In the genomic region with DNA sequence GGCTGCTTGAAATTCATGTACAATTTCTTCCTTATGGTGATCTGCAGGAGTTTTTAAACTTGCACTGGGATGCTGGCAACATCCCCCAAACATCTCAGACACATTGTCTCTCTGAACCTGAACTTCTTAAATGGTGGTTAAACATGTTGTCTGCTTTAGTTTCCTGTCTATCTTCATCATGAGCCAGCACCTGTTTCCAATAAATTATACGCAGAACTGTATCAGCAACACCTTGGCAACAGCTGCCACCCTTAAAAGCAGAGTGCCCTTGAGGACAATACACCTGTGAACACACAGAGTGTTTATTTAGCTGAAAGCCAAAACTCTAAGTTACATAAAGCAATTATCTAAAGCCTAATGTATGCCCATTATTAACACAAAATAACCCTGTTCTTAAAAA, we compare ENCODE assay signal across 20 cellular contexts.
DNase-seq lines count a peak whose midpoint lies in the region; ATAC-seq and TF ChIP-seq lines count a peak whose summit lies in the region.
"Had no signal": no experiment of that assay in that cellular context is flagged by ENCODE, and none has a peak within 500 bp of the region (broad histone marks: within the 10 kb centered on the region; RNA-seq: fewer than 3 reads in every experiment).

No MANE protein-coding gene starts in this region.

- no peak overlapping the region for H3K4me3 Mint-ChIP-seq in WTC11
- H3K4me3 Mint-ChIP-seq: memory B cell had no signal

- H3K9me3 ChIP-seq in Loucy (ENCODE audit: insufficient read depth, low read depth, low read length) (no peaks in the 10 kb centered on the region), left lung (no peaks in the 10 kb centered on the region)
- H3K9me3 ChIP-seq: psoas muscle had no signal

- peaks cover 17% of the 10 kb centered on the region for H3K9me3 Mint-ChIP-seq in WTC11

- peaks cover 12% of the 10 kb centered on the region for H3K36me3 Mint-ChIP-seq in WTC11
- H3K36me3 Mint-ChIP-seq: memory B cell had no signal

- H3K27me3 ChIP-seq in Loucy (ENCODE audit: insufficient read depth, low read length, poor library complexity, severe bottlenecking): no peaks in the 10 kb centered on the region
- no peaks in the 10 kb centered on the region for H3K27me3 ChIP-seq in left lung

- H3K4me3 ChIP-seq in Loucy (ENCODE audit: low read length, poor library complexity, severe bottlenecking) (peak overlapping the region; percentile 13), left lung (no peak overlapping the region)
- H3K4me3 ChIP-seq: psoas muscle, smooth muscle cell had no signal

- H3F3A ChIP-seq in Loucy (ENCODE audit: low read depth): no peaks in the 10 kb centered on the region

- CTCF ChIA-PET in WTC11 (lab: Charles Lee): no interaction called here

- no peak overlapping the region for H2AFZ ChIP-seq in Loucy (ENCODE audit: low read length)

- H3K4me1 Mint-ChIP-seq in WTC11: peaks cover 12% of the 10 kb centered on the region
- H3K4me1 Mint-ChIP-seq: memory B cell had no signal

- DNase-seq in NCI-H2081 (lab: John Stamatoyannopoulos, UW) (peak; percentile 78 to 95), NCI-H69 (lab: John Stamatoyannopoulos, UW) (peak; percentile 93), left lung (no peak), T-helper 9 cell (no peak), CD1c-positive myeloid dendritic cell (ENCODE audit: extremely low spot score) (no peak), WTC11 (ENCODE audit: low spot score) (no peak)
- no peak for DNase-seq in effector CD8-positive, alpha-beta T cell (lab: John Stamatoyannopoulos, UW)
- DNase-seq: activated CD4-positive, alpha-beta T cell treated with anti-CD3 and anti-CD28 coated beads for 4 hours; activated CD8-positive, alpha-beta memory T cell treated with anti-CD3 and anti-CD28 coated beads, Interleukin-2, amount 50 U/mL, for 48 hours; activated gamma-delta T cell; amniotic stem cell; central memory CD4-positive, alpha-beta T cell; GF-D8; KG1; NCI-H1694 treated with DMSO at 0.1 percent for 48 hours; OCI-M1; psoas muscle had no signal

- H3K4me2 ChIP-seq in Loucy (ENCODE audit: low read depth, low read length, poor library complexity, severe bottlenecking): peak overlapping the region; percentile 63
- H3K4me2 ChIP-seq: smooth muscle cell had no signal

- no peak overlapping the region for H3K9ac ChIP-seq in Loucy (ENCODE audit: low read depth, low read length, poor library complexity, severe bottlenecking)

- H3K4me1 ChIP-seq in Loucy (ENCODE audit: insufficient read depth, low read length, poor library complexity, severe bottlenecking) (peaks cover 60% of the 10 kb centered on the region), left lung (no peaks in the 10 kb centered on the region)
- H3K4me1 ChIP-seq: psoas muscle had no signal

- H3K27me3 Mint-ChIP-seq in WTC11 (ENCODE audit: low read depth): no peaks in the 10 kb centered on the region
- H3K27me3 Mint-ChIP-seq: memory B cell had no signal

- H3K27ac Mint-ChIP-seq in WTC11: no peak overlapping the region
- H3K27ac Mint-ChIP-seq: memory B cell had no signal

- POLR2A ChIA-PET in WTC11 (lab: Charles Lee): no interaction called here

- TF ChIP-seq CTCF in Loucy (conservative IDR thresholded peaks at IDR 0.05; ENCODE audit: low read length) (no peak), left lung (IDR thresholded peaks at IDR 0.05) (no peak), WTC11 (IDR thresholded peaks at IDR 0.05) (no peak)

- no peaks in the 10 kb centered on the region for H3K79me2 ChIP-seq in Loucy (ENCODE audit: insufficient read depth, low read length)

- peak; percentile 76 for ATAC-seq in left lung
- ATAC-seq in WTC11: no peak
- ATAC-seq: psoas muscle had no signal

- H3K9me2 ChIP-seq in Loucy (replicated peaks; ENCODE audit: low read depth, low read length): no peaks in the 10 kb centered on the region

- H3K27ac ChIP-seq in left lung: no peak overlapping the region
- H3K27ac ChIP-seq: psoas muscle had no signal

- intact Hi-C loops in left lung (cut with DNase I): no loop called here

- H4K20me1 ChIP-seq in Loucy (ENCODE audit: insufficient read depth, low read length, poor library complexity, severe bottlenecking): no peaks in the 10 kb centered on the region

- no peaks in the 10 kb centered on the region for H3K36me3 ChIP-seq in Loucy (ENCODE audit: insufficient read depth, low read length)
- H3K36me3 ChIP-seq in left lung: no peaks in the 10 kb centered on the region

TF ChIP-seq in WTC11, 78 proteins besides CTCF, POLR2A, EP300 and RAD21 (continues in another document):
- TF ChIP-seq, protein P1, sequence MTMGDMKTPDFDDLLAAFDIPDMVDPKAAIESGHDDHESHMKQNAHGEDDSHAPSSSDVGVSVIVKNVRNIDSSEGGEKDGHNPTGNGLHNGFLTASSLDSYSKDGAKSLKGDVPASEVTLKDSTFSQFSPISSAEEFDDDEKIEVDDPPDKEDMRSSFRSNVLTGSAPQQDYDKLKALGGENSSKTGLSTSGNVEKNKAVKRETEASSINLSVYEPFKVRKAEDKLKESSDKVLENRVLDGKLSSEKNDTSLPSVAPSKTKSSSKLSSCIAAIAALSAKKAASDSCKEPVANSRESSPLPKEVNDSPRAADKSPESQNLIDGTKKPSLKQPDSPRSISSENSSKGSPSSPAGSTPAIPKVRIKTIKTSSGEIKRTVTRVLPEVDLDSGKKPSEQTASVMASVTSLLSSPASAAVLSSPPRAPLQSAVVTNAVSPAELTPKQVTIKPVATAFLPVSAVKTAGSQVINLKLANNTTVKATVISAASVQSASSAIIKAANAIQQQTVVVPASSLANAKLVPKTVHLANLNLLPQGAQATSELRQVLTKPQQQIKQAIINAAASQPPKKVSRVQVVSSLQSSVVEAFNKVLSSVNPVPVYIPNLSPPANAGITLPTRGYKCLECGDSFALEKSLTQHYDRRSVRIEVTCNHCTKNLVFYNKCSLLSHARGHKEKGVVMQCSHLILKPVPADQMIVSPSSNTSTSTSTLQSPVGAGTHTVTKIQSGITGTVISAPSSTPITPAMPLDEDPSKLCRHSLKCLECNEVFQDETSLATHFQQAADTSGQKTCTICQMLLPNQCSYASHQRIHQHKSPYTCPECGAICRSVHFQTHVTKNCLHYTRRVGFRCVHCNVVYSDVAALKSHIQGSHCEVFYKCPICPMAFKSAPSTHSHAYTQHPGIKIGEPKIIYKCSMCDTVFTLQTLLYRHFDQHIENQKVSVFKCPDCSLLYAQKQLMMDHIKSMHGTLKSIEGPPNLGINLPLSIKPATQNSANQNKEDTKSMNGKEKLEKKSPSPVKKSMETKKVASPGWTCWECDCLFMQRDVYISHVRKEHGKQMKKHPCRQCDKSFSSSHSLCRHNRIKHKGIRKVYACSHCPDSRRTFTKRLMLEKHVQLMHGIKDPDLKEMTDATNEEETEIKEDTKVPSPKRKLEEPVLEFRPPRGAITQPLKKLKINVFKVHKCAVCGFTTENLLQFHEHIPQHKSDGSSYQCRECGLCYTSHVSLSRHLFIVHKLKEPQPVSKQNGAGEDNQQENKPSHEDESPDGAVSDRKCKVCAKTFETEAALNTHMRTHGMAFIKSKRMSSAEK (CRISPR knock-in tag; IDR thresholded peaks at IDR 0.05; ENCODE audit: borderline replicate concordance): no peak
- TF ChIP-seq FOXK1 (CRISPR knock-in tag; IDR thresholded peaks at IDR 0.05) (no peak), ZNF219 (CRISPR knock-in tag; IDR thresholded peaks at IDR 0.05; ENCODE audit: borderline replicate concordance) (no peak), IRF2 (CRISPR knock-in tag; IDR thresholded peaks at IDR 0.05; ENCODE audit: borderline replicate concordance, low read depth) (no peak), GABPB1 (CRISPR knock-in tag; IDR thresholded peaks at IDR 0.05) (no peak), ZNF416 (CRISPR knock-in tag; IDR thresholded peaks at IDR 0.05) (no peak), EMX1 (CRISPR knock-in tag; IDR thresholded peaks at IDR 0.05) (no peak), ZNF317 (CRISPR knock-in tag; IDR thresholded peaks at IDR 0.05; ENCODE audit: borderline replicate concordance, low read depth) (no peak), ZNF138 (CRISPR knock-in tag; conservative IDR thresholded peaks at IDR 0.05) (no peak), FOXJ3 (CRISPR knock-in tag; IDR thresholded peaks at IDR 0.05; ENCODE audit: borderline replicate concordance) (no peak), TP53 (CRISPR knock-in tag; IDR thresholded peaks at IDR 0.05) (no peak), CREM (CRISPR knock-in tag; IDR thresholded peaks at IDR 0.05) (no peak), NR2C2 (CRISPR knock-in tag; IDR thresholded peaks at IDR 0.05) (no peak), SMAD3 (CRISPR knock-in tag; IDR thresholded peaks at IDR 0.05; ENCODE audit: borderline replicate concordance) (no peak)
- TF ChIP-seq, protein P2, sequence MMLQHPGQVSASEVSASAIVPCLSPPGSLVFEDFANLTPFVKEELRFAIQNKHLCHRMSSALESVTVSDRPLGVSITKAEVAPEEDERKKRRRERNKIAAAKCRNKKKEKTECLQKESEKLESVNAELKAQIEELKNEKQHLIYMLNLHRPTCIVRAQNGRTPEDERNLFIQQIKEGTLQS (CRISPR knock-in tag; conservative IDR thresholded peaks at IDR 0.05): no peak
- TF ChIP-seq, protein P3, sequence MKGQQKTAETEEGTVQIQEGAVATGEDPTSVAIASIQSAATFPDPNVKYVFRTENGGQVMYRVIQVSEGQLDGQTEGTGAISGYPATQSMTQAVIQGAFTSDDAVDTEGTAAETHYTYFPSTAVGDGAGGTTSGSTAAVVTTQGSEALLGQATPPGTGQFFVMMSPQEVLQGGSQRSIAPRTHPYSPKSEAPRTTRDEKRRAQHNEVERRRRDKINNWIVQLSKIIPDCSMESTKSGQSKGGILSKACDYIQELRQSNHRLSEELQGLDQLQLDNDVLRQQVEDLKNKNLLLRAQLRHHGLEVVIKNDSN (CRISPR knock-in tag; IDR thresholded peaks at IDR 0.05): no peak
- TF ChIP-seq, protein P4, sequence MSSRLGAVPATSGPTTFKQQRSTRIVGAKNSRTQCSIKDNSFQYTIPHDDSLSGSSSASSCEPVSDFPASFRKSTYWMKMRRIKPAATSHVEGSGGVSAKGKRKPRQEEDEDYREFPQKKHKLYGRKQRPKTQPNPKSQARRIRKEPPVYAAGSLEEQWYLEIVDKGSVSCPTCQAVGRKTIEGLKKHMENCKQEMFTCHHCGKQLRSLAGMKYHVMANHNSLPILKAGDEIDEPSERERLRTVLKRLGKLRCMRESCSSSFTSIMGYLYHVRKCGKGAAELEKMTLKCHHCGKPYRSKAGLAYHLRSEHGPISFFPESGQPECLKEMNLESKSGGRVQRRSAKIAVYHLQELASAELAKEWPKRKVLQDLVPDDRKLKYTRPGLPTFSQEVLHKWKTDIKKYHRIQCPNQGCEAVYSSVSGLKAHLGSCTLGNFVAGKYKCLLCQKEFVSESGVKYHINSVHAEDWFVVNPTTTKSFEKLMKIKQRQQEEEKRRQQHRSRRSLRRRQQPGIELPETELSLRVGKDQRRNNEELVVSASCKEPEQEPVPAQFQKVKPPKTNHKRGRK (CRISPR knock-in tag; IDR thresholded peaks at IDR 0.05; ENCODE audit: borderline replicate concordance): no peak

Comparison
In these comparisons a context has a peak if more than half of its experiments do, and no peak if none do; other contexts are left out.
1. DNase-seq: peak in NCI-H2081 (2 of 2) and NCI-H69 (single experiment); none in left lung (0 of 2), T-helper 9 cell (single experiment), effector CD8-positive, alpha-beta T cell (single experiment), CD1c-positive myeloid dendritic cell (single experiment) and WTC11 (single experiment).